ENCODE assay signal across 1 cellular context in genomic region chr7:17815318-17815717, GRCh38.
TF ChIP-seq lines count a peak whose summit lies in the region.

No MANE protein-coding gene starts in this region.

TF ChIP-seq in HepG2, 621 proteins besides CTCF, POLR2A, EP300 and RAD21 (continued from another document):
- TF ChIP-seq ZNF335 (CRISPR knock-in tag; IDR thresholded peaks at IDR 0.05) (no peak), HOMEZ (CRISPR knock-in tag; IDR thresholded peaks at IDR 0.05; ENCODE audit: low read depth) (peak; percentile 90; the same call in 1 of the 2 replicates), NR2F1 (CRISPR knock-in tag; IDR thresholded peaks at IDR 0.05) (no peak), STAG1 (CRISPR knock-in tag; IDR thresholded peaks at IDR 0.05) (0 out of 2 replicates have a peak, but pooled peaks have one; percentile 11), NCOA2 (CRISPR knock-in tag; IDR thresholded peaks at IDR 0.05) (peak; percentile 34; the same call in 1 of the 2 replicates), TEF (CRISPR knock-in tag; IDR thresholded peaks at IDR 0.05) (peak; percentile 63; the same call in 1 of the 2 replicates), PRDM10 (CRISPR knock-in tag; IDR thresholded peaks at IDR 0.05; ENCODE audit: low read depth) (no peak), MAX (IDR thresholded peaks at IDR 0.05) (no peak)
TF ChIP-seq in HepG2: peak in this region for 78.
